ENCODE assay signal across 41 cellular contexts in genomic region chr10:72997099-72997498, GRCh38. TPM values are rescaled to one million over a fixed set of nuclear protein-coding genes. Genes with fewer than 3 reads are reported as not detected.
"Had no signal": no experiment of that assay in that cellular context is flagged by ENCODE, and none has a peak within 500 bp of the region (broad histone marks: within the 10 kb centered on the region; RNA-seq: fewer than 3 reads in every experiment).

No MANE protein-coding gene starts in this region.

- DNase-seq: activated B cell treated with CpG ODN at 0.5 μM for 24 hours; activated CD4-positive, alpha-beta memory T cell treated with anti-CD3 and anti-CD28 coated beads for 36 hours; activated CD4-positive, alpha-beta T cell treated with anti-CD3 and anti-CD28 coated beads for 4 hours; activated CD4-positive, alpha-beta T cell treated with anti-CD3 and anti-CD28 coated beads, Interleukin-2, amount 10 ng/mL, durations not matched to agents 24 days and 14 days; activated CD4-positive, alpha-beta T cell treated with anti-CD3 and anti-CD28 coated beads, Interleukin-2, amount 50 U/mL, for 1 hour; activated CD4-positive, alpha-beta T cell treated with anti-CD3 and anti-CD28 coated beads, Interleukin-2, amount 50 U/mL, for 4 hours; activated CD4-positive, CD25-positive, alpha-beta regulatory T cell treated with anti-CD3 and anti-CD28 coated beads, Interleukin-2, amount 50 U/mL, for 72 hours; activated CD8-positive, alpha-beta memory T cell treated with anti-CD3 and anti-CD28 coated beads, Interleukin-2, amount 10 ng/mL, durations not matched to agents 7 days and 5 days; activated CD8-positive, alpha-beta T cell treated with anti-CD3 and anti-CD28 coated beads for 36 hours; activated effector memory CD4-positive, alpha-beta T cell treated with Interleukin-2 at 50 U/mL for 16 hours; activated gamma-delta T cell; activated naive CD4-positive, alpha-beta T cell treated with anti-CD3 and anti-CD28 coated beads, Interleukin-2, amount 10 ng/mL, durations not matched to agents 7 days and 5 days; activated naive CD4-positive, alpha-beta T cell treated with Interleukin-2 at 50 U/mL for 16 hours; activated naive CD8-positive, alpha-beta T cell treated with anti-CD3 and anti-CD28 coated beads, Interleukin-2, amount 10 ng/mL, durations not matched to agents 7 days and 5 days; activated naive CD8-positive, alpha-beta T cell treated with anti-CD3 and anti-CD28 coated beads, Interleukin-2, amount 50 U/mL, for 24 hours; activated T-cell treated with anti-CD3 and anti-CD28 coated beads for 4 hours; activated T-cell treated with anti-CD3 and anti-CD28 coated beads, Interleukin-2, amount 50 U/mL, for 1 hour; activated T-cell treated with anti-CD3 and anti-CD28 coated beads, Interleukin-2, amount 50 U/mL, for 4 hours; activated T-cell treated with anti-CD3 and anti-CD28 coated beads, Interleukin-2, amount 50 U/mL, for 72 hours; amygdala; anterior cingulate cortex; caudate nucleus; cerebellar nuclear complex; T-helper 1 cell; T-helper 2 cell; T-helper 9 cell had no signal

- H3K4me1 ChIP-seq: ascending aorta had no signal

- H3K4me3 ChIP-seq: ascending aorta, cardiac muscle cell had no signal

- H3K4me3 Mint-ChIP-seq: activated B cell treated with CpG ODN at 0.5 μM for 24 hours; activated CD4-positive, alpha-beta memory T cell treated with anti-CD3 and anti-CD28 coated beads for 36 hours; activated CD4-positive, alpha-beta T cell treated with anti-CD3 and anti-CD28 coated beads, Interleukin-2, amount 10 ng/mL, durations not matched to agents 24 days and 14 days; activated CD8-positive, alpha-beta memory T cell treated with anti-CD3 and anti-CD28 coated beads, Interleukin-2, amount 10 ng/mL, durations not matched to agents 7 days and 5 days; activated CD8-positive, alpha-beta T cell treated with anti-CD3 and anti-CD28 coated beads for 36 hours; activated naive CD4-positive, alpha-beta T cell treated with anti-CD3 and anti-CD28 coated beads, Interleukin-2, amount 10 ng/mL, durations not matched to agents 7 days and 5 days; activated naive CD4-positive, alpha-beta T cell treated with anti-CD3 and anti-CD28 coated beads, Interleukin-2, amount 50 U/mL, for 24 hours; activated naive CD8-positive, alpha-beta T cell; activated naive CD8-positive, alpha-beta T cell treated with anti-CD3 and anti-CD28 coated beads, Interleukin-2, amount 10 ng/mL, durations not matched to agents 7 days and 5 days; activated naive CD8-positive, alpha-beta T cell treated with anti-CD3 and anti-CD28 coated beads, Interleukin-2, amount 50 U/mL, for 24 hours; activated T-cell treated with anti-CD3 and anti-CD28 coated beads, Interleukin-2, amount 50 U/mL, for 4 hours; activated T-cell treated with anti-CD3 and anti-CD28 coated beads, Interleukin-2, amount 50 U/mL, for 72 hours; activated T-helper 1 cell treated with anti-CD3 and anti-CD28 coated beads, Interleukin-12 subunit alpha, Interleukin-12 subunit beta, Interleukin-2, Interleukin-4 antibody, amounts not matched to agents 30 ng/mL and 10 ng/mL and 1 ng/mL, durations not matched to agents 14 hours and 24 hours and 36 hours; brain; central memory CD8-positive, alpha-beta T cell; T-helper 1 cell treated with Interleukin-12 subunit alpha and Interleukin-12 subunit beta and Interleukin-4 antibody, amounts not matched to agents 30 μg/mL and 1 μg/mL, for 36 hours; T-helper 2 cell treated with Interferon-gamma antibody and Interleukin-4, amounts not matched to agents 5 μg/mL and 100 μg/mL, for 36 hours had no signal

- H3K9me3 ChIP-seq: ascending aorta had no signal

- H3K27me3 ChIP-seq: ascending aorta, cardiac muscle cell had no signal

- H3K27ac ChIP-seq: ascending aorta, cardiac muscle cell, VCaP had no signal

- H3K27me3 Mint-ChIP-seq: activated B cell treated with CpG ODN at 0.5 μM for 24 hours; activated CD4-positive, alpha-beta memory T cell treated with anti-CD3 and anti-CD28 coated beads for 36 hours; activated CD4-positive, alpha-beta T cell treated with anti-CD3 and anti-CD28 coated beads, Interleukin-2, amount 10 ng/mL, durations not matched to agents 24 days and 14 days; activated CD8-positive, alpha-beta memory T cell treated with anti-CD3 and anti-CD28 coated beads, Interleukin-2, amount 10 ng/mL, durations not matched to agents 7 days and 5 days; activated CD8-positive, alpha-beta T cell treated with anti-CD3 and anti-CD28 coated beads for 36 hours; activated naive CD4-positive, alpha-beta T cell treated with anti-CD3 and anti-CD28 coated beads, Interleukin-2, amount 10 ng/mL, durations not matched to agents 7 days and 5 days; activated naive CD4-positive, alpha-beta T cell treated with anti-CD3 and anti-CD28 coated beads, Interleukin-2, amount 50 U/mL, for 24 hours; activated naive CD8-positive, alpha-beta T cell; activated naive CD8-positive, alpha-beta T cell treated with anti-CD3 and anti-CD28 coated beads, Interleukin-2, amount 10 ng/mL, durations not matched to agents 7 days and 5 days; activated naive CD8-positive, alpha-beta T cell treated with anti-CD3 and anti-CD28 coated beads, Interleukin-2, amount 50 U/mL, for 24 hours; central memory CD8-positive, alpha-beta T cell had no signal

- H3K9me3 Mint-ChIP-seq: activated naive CD4-positive, alpha-beta T cell treated with anti-CD3 and anti-CD28 coated beads, Interleukin-2, amount 50 U/mL, for 24 hours had no signal

- FAIRE-seq: bronchial epithelial cell, TTC549 had no signal

- H3K27ac Mint-ChIP-seq: activated B cell treated with CpG ODN at 0.5 μM for 24 hours; activated CD4-positive, alpha-beta memory T cell treated with anti-CD3 and anti-CD28 coated beads for 36 hours; activated CD4-positive, alpha-beta T cell treated with anti-CD3 and anti-CD28 coated beads, Interleukin-2, amount 10 ng/mL, durations not matched to agents 24 days and 14 days; activated CD8-positive, alpha-beta memory T cell treated with anti-CD3 and anti-CD28 coated beads, Interleukin-2, amount 10 ng/mL, durations not matched to agents 7 days and 5 days; activated CD8-positive, alpha-beta T cell treated with anti-CD3 and anti-CD28 coated beads for 36 hours; activated naive CD4-positive, alpha-beta T cell treated with anti-CD3 and anti-CD28 coated beads, Interleukin-2, amount 10 ng/mL, durations not matched to agents 7 days and 5 days; activated naive CD4-positive, alpha-beta T cell treated with anti-CD3 and anti-CD28 coated beads, Interleukin-2, amount 50 U/mL, for 24 hours; activated naive CD8-positive, alpha-beta T cell; activated naive CD8-positive, alpha-beta T cell treated with anti-CD3 and anti-CD28 coated beads, Interleukin-2, amount 10 ng/mL, durations not matched to agents 7 days and 5 days; activated naive CD8-positive, alpha-beta T cell treated with anti-CD3 and anti-CD28 coated beads, Interleukin-2, amount 50 U/mL, for 24 hours; activated T-cell treated with anti-CD3 and anti-CD28 coated beads, Interleukin-2, amount 50 U/mL, for 72 hours; activated T-helper 1 cell treated with anti-CD3 and anti-CD28 coated beads, Interleukin-12 subunit alpha, Interleukin-12 subunit beta, Interleukin-2, Interleukin-4 antibody, amounts not matched to agents 30 ng/mL and 10 ng/mL and 1 ng/mL, durations not matched to agents 14 hours and 24 hours and 36 hours; activated T-helper 2 cell treated with anti-CD3 and anti-CD28 coated beads, Interferon-gamma antibody, Interleukin-2, Interleukin-4, amounts not matched to agents 10 μg/mL and 5 μg/mL and 100 μg/mL, durations not matched to agents 14 hours and 24 hours and 36 hours; brain; T-helper 1 cell treated with Interleukin-12 subunit alpha and Interleukin-12 subunit beta and Interleukin-4 antibody, amounts not matched to agents 30 μg/mL and 1 μg/mL, for 36 hours; T-helper 2 cell treated with Interferon-gamma antibody and Interleukin-4, amounts not matched to agents 5 μg/mL and 100 μg/mL, for 36 hours had no signal

- ATAC-seq: activated CD8-positive, alpha-beta memory T cell treated with anti-CD3 and anti-CD28 coated beads, Interleukin-2, amount 10 ng/mL, durations not matched to agents 7 days and 5 days; activated CD8-positive, alpha-beta T cell treated with anti-CD3 and anti-CD28 coated beads for 36 hours; activated naive CD8-positive, alpha-beta T cell treated with anti-CD3 and anti-CD28 coated beads, Interleukin-2, amount 50 U/mL, for 24 hours; activated T-cell treated with anti-CD3 and anti-CD28 coated beads, Interleukin-2, amount 50 U/mL, for 4 hours; activated T-cell treated with anti-CD3 and anti-CD28 coated beads, Interleukin-2, amount 50 U/mL, for 72 hours had no signal

- H3K4me1 Mint-ChIP-seq: activated B cell treated with CpG ODN at 0.5 μM for 24 hours; activated naive CD4-positive, alpha-beta T cell treated with anti-CD3 and anti-CD28 coated beads, Interleukin-2, amount 10 ng/mL, durations not matched to agents 7 days and 5 days; activated naive CD4-positive, alpha-beta T cell treated with anti-CD3 and anti-CD28 coated beads, Interleukin-2, amount 50 U/mL, for 24 hours; activated naive CD8-positive, alpha-beta T cell treated with anti-CD3 and anti-CD28 coated beads, Interleukin-2, amount 50 U/mL, for 24 hours; brain; central memory CD8-positive, alpha-beta T cell had no signal

RNA-seq across cellular contexts. Expression of gene PLA2G12B, which starts 42.5 kb away (rescaled TPM):
- total RNA-seq: activated B cell treated with CpG ODN at 0.5 μM for 24 hours; activated CD4-positive, alpha-beta memory T cell treated with anti-CD3 and anti-CD28 coated beads for 36 hours; activated CD4-positive, alpha-beta T cell treated with anti-CD3 and anti-CD28 coated beads, Interleukin-2, amount 10 ng/mL, durations not matched to agents 24 days and 14 days; activated CD8-positive, alpha-beta memory T cell treated with anti-CD3 and anti-CD28 coated beads, Interleukin-2, amount 10 ng/mL, durations not matched to agents 7 days and 5 days; activated CD8-positive, alpha-beta T cell treated with anti-CD3 and anti-CD28 coated beads for 36 hours; activated naive CD8-positive, alpha-beta T cell treated with anti-CD3 and anti-CD28 coated beads, Interleukin-2, amount 10 ng/mL, durations not matched to agents 7 days and 5 days; activated T-cell treated with anti-CD3 and anti-CD28 coated beads, Interleukin-2, amount 50 U/mL, for 4 hours; activated T-cell treated with anti-CD3 and anti-CD28 coated beads, Interleukin-2, amount 50 U/mL, for 72 hours; activated T-helper 1 cell treated with anti-CD3 and anti-CD28 coated beads, Interleukin-12 subunit alpha, Interleukin-12 subunit beta, Interleukin-2, Interleukin-4 antibody, amounts not matched to agents 30 ng/mL and 10 ng/mL and 1 ng/mL, durations not matched to agents 14 hours and 24 hours and 36 hours; activated T-helper 2 cell treated with anti-CD3 and anti-CD28 coated beads, Interferon-gamma antibody, Interleukin-2, Interleukin-4, amounts not matched to agents 10 μg/mL and 5 μg/mL and 100 μg/mL, durations not matched to agents 14 hours and 24 hours and 36 hours; ascending aorta; bronchial epithelial cell; cardiac muscle cell; chondrocyte had no signal
- polyA plus RNA-seq: adipose tissue, cardiac muscle cell had no signal
